ENCODE assay signal across 15 cellular contexts in the genomic region with DNA sequence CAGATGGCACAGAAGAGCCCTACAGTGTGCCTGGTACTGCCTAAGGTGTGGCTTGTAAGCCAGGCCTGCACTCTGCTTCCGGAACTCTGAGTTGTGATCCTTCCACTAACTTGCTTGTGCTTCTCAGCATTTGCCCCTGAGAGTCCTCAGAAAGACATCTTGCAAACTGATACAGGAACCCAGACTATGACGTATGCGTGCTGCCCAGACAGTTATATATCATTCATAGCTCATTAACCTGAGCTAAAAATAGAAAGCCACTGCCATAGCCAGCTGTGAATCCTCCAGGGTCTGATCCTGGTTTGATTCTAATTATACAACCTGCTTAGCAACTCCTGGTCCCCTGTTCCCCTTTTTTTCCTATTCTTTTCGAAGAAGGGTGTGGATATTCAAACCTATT.
DNase-seq lines count a peak whose midpoint lies in the region; ATAC-seq and TF ChIP-seq lines count a peak whose summit lies in the region.
"Had no signal": no experiment of that assay in that cellular context is flagged by ENCODE, and none has a peak within 500 bp of the region (broad histone marks: within the 10 kb centered on the region; RNA-seq: fewer than 3 reads in every experiment).

No MANE protein-coding gene starts in this region.

- TF ChIP-seq CTCF in esophagus muscularis mucosa (IDR thresholded peaks at IDR 0.05): no peak

- no peak overlapping the region for H3K4me3 ChIP-seq in esophagus muscularis mucosa
- H3K4me3 ChIP-seq: dorsolateral prefrontal cortex, spleen had no signal

- H3K27ac ChIP-seq in esophagus muscularis mucosa (replicated peaks in 1 of 4): no peak overlapping the region
- H3K27ac ChIP-seq: dorsolateral prefrontal cortex, spleen had no signal

- no peak for TF ChIP-seq POLR2A in esophagus muscularis mucosa (IDR thresholded peaks at IDR 0.05; ENCODE audit: low read depth)

- ATAC-seq in HG03460 (IDR thresholded peaks at IDR 0.05; ENCODE audit: unreplicated experiment) (no peak), HG02884 (IDR thresholded peaks at IDR 0.05; ENCODE audit: unreplicated experiment) (no peak)
- ATAC-seq: activated T-cell treated with anti-CD3 and anti-CD28 coated beads, Interleukin-2, amount 50 U/mL, for 72 hours; naive thymus-derived CD8-positive, alpha-beta T cell had no signal

- no peak for TF ChIP-seq EP300 in esophagus muscularis mucosa (IDR thresholded peaks at IDR 0.05)

- no peaks in the 10 kb centered on the region for H3K36me3 ChIP-seq in esophagus muscularis mucosa
- H3K36me3 ChIP-seq: spleen had no signal

- peak; percentile 26 for DNase-seq in NCI-H2107 treated with DMSO at 0.1 percent for 48 hours (lab: John Stamatoyannopoulos, UW; ENCODE audit: unreplicated experiment)
- no peak for DNase-seq in NCI-H2107 (lab: John Stamatoyannopoulos, UW)
- DNase-seq in NCI-H2227 treated with DMSO at 0.1 percent for 48 hours (lab: John Stamatoyannopoulos, UW): peak; percentile 62
- DNase-seq in esophagus muscularis mucosa (ENCODE audit: extremely low spot score): peak; percentile 17
- peak; percentile 56 for DNase-seq in retina
- no peak for DNase-seq in stimulated activated CD8-positive, alpha-beta memory T cell treated with anti-CD3 and anti-CD28 coated beads, Interleukin-4, amount 100 ng/mL, for 48 hours
- DNase-seq: activated CD4-positive, CD25-positive, alpha-beta regulatory T cell treated with anti-CD3 and anti-CD28 coated beads, Interleukin-2, amount 50 U/mL, for 72 hours; activated T-cell treated with anti-CD3 and anti-CD28 coated beads, Interleukin-2, amount 50 U/mL, for 72 hours; DMS53; dorsolateral prefrontal cortex; Karpas-422; naive thymus-derived CD8-positive, alpha-beta T cell; spleen had no signal

- 56% methylated on average over 4 of the region's 4 CpGs for WGBS in esophagus muscularis mucosa

- no peaks in the 10 kb centered on the region for H3K4me1 ChIP-seq in esophagus muscularis mucosa

- intact Hi-C loops in esophagus muscularis mucosa (cut with DNase I): no loop called here

- H3K27me3 ChIP-seq in esophagus muscularis mucosa: no peaks in the 10 kb centered on the region
- H3K27me3 ChIP-seq: dorsolateral prefrontal cortex, spleen had no signal

- no peaks in the 10 kb centered on the region for H3K9me3 ChIP-seq in esophagus muscularis mucosa
- H3K9me3 ChIP-seq: spleen had no signal

Comparison
In these comparisons a context has a peak if more than half of its experiments do, and no peak if none do; other contexts are left out.
1. DNase-seq: peak in NCI-H2107 treated with DMSO at 0.1 percent for 48 hours (single experiment), NCI-H2227 treated with DMSO at 0.1 percent for 48 hours (single experiment), esophagus muscularis mucosa (single experiment) and retina (single experiment); none in NCI-H2107 (single experiment) and stimulated activated CD8-positive, alpha-beta memory T cell treated with anti-CD3 and anti-CD28 coated beads, Interleukin-4, amount 100 ng/mL, for 48 hours (single experiment).